14 cellular contexts compared by ENCODE assay signal in the genomic region with DNA sequence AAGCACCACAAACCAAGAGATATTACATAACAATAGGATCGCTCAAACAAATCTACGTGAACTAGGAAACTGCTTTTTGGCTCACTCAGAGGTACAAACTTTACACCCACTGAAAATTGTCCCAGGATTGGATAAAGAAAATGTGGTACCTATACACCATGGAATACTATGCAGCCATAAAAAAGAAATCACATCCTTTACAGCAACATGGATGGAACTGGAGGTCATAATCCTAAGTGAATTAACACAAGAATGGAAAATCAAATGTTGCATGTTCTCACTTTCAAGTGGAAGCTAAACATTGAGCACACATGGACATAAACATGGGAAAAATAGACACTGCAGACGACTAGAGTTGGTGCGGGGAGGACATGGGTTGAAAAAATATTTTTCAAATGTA.
DNase-seq lines count a peak whose midpoint lies in the region; ATAC-seq and TF ChIP-seq lines count a peak whose summit lies in the region.
"Had no signal": no experiment of that assay in that cellular context is flagged by ENCODE, and none has a peak within 500 bp of the region (broad histone marks: within the 10 kb centered on the region; RNA-seq: fewer than 3 reads in every experiment).

No MANE protein-coding gene starts in this region.

- peaks cover 89% of the 10 kb centered on the region for H3K4me1 Mint-ChIP-seq in chondrocyte (ENCODE audit: low read depth)
- H3K4me1 Mint-ChIP-seq in osteocyte (ENCODE audit: unreplicated experiment): peaks cover 54% of the 10 kb centered on the region
- H3K4me1 Mint-ChIP-seq in CD4-positive, alpha-beta memory T cell: peaks cover 0 to 1% (median 0%) of the 10 kb centered on the region in 4 donors

- no peak overlapping the region for H3K4me3 Mint-ChIP-seq in chondrocyte (ENCODE audit: unreplicated experiment)
- H3K4me3 Mint-ChIP-seq in osteocyte (ENCODE audit: unreplicated experiment): no peak overlapping the region
- H3K4me3 Mint-ChIP-seq in CD4-positive, alpha-beta memory T cell: no peak overlapping the region
- H3K4me3 Mint-ChIP-seq: CD8-positive, alpha-beta T cell; GM23338 had no signal

- no peak overlapping the region for H3K4me3 ChIP-seq in HEK293 (ENCODE audit: low read depth, low read length)
- no peak overlapping the region for H3K4me3 ChIP-seq in CD4-positive, alpha-beta memory T cell (ENCODE audit: low read length in 2 of 2)
- H3K4me3 ChIP-seq: GM23338, HAP-1 had no signal

- CTCF ChIA-PET in HEK293 (lab: Yijun Ruan, JAX): no interaction called here
- CTCF ChIA-PET in CD4-positive, alpha-beta memory T cell (lab: Charles Lee; ENCODE audit: partially characterized antibody): no interaction called here

- no peaks in the 10 kb centered on the region; the same call in 1 of the 2 replicates for H3K4me1 ChIP-seq in HEK293 (ENCODE audit: control insufficient read depth, insufficient read depth, low read length)
- H3K4me1 ChIP-seq in CD4-positive, alpha-beta memory T cell (ENCODE audit: insufficient read depth, low read length): no peaks in the 10 kb centered on the region

- H3K27me3 Mint-ChIP-seq in chondrocyte (ENCODE audit: low read depth) (no peaks in the 10 kb centered on the region), osteocyte (ENCODE audit: unreplicated experiment) (no peaks in the 10 kb centered on the region)
- H3K27me3 Mint-ChIP-seq in CD4-positive, alpha-beta memory T cell: peaks cover 10 to 17% of the 10 kb centered on the region in 2 donors

- H3K36me3 Mint-ChIP-seq in chondrocyte (ENCODE audit: low read depth) (peaks cover 15% of the 10 kb centered on the region), osteocyte (ENCODE audit: unreplicated experiment) (peaks cover 6% of the 10 kb centered on the region)
- H3K36me3 Mint-ChIP-seq in CD4-positive, alpha-beta memory T cell: no peaks in the 10 kb centered on the region
- H3K36me3 Mint-ChIP-seq: CD8-positive, alpha-beta T cell had no signal

- H3K36me3 ChIP-seq in HEK293 (ENCODE audit: control insufficient read depth in 2 of 2, insufficient read depth in 1 of 2, low read length in 2 of 2): no peaks in the 10 kb centered on the region
- H3K36me3 ChIP-seq in CD4-positive, alpha-beta memory T cell (ENCODE audit: insufficient read depth, low read length): no peaks in the 10 kb centered on the region
- H3K36me3 ChIP-seq: HAP-1 had no signal

- H3K9me3 ChIP-seq in HEK293 (ENCODE audit: control insufficient read depth, insufficient read depth, low read depth, low read length): no peaks in the 10 kb centered on the region
- H3K9me3 ChIP-seq in CD4-positive, alpha-beta memory T cell (ENCODE audit: control insufficient read depth in 1 of 2, low read length in 2 of 2): no peaks in the 10 kb centered on the region
- H3K9me3 ChIP-seq: Caco-2, HAP-1 had no signal

- DNase-seq in chondrocyte (ENCODE audit: low spot score): no peak
- no peak for DNase-seq in osteocyte (ENCODE audit: extremely low spot score, unreplicated experiment)
- DNase-seq in CD4-positive, alpha-beta memory T cell: no peak
- DNase-seq in cortex of kidney (lab: John Stamatoyannopoulos, UW): no peak
- DNase-seq: 8988T; C1 segment of cervical spinal cord; Caco-2; CD8-positive, alpha-beta T cell; DMS153; DND-41 had no signal

- intact Hi-C loops in CD4-positive, alpha-beta memory T cell (cut with micrococcal nuclease): no loop called here

- no peaks in the 10 kb centered on the region for H3K27me3 ChIP-seq in CD4-positive, alpha-beta memory T cell (ENCODE audit: insufficient read depth, low read length)

- peak overlapping the region; percentile 19 for H3K27ac Mint-ChIP-seq in chondrocyte (ENCODE audit: unreplicated experiment)
- peak overlapping the region; percentile 12 for H3K27ac Mint-ChIP-seq in osteocyte (ENCODE audit: unreplicated experiment)
- no peak overlapping the region for H3K27ac Mint-ChIP-seq in CD4-positive, alpha-beta memory T cell
- H3K27ac Mint-ChIP-seq: CD8-positive, alpha-beta T cell had no signal

- H3K9me3 Mint-ChIP-seq in chondrocyte (ENCODE audit: low read depth) (peaks cover 4% of the 10 kb centered on the region), osteocyte (ENCODE audit: unreplicated experiment) (no peaks in the 10 kb centered on the region)
- H3K9me3 Mint-ChIP-seq in CD4-positive, alpha-beta memory T cell: peaks cover 0 to 1% (median 0%) of the 10 kb centered on the region in 8 donors
- H3K9me3 Mint-ChIP-seq: CD8-positive, alpha-beta T cell; GM23338 had no signal

- no peak overlapping the region for H3K27ac ChIP-seq in HEK293 (ENCODE audit: extremely low read depth, low read depth, low read length)
- H3K27ac ChIP-seq in CD4-positive, alpha-beta memory T cell (ENCODE audit: low read depth, low read length): no peak overlapping the region

- TF ChIP-seq CTCF in HEK293 (tag by site-specific recombination; IDR thresholded peaks at IDR 0.05): no peak
- no peak for TF ChIP-seq CTCF in chondrocyte (IDR thresholded peaks at IDR 0.05)
- TF ChIP-seq CTCF in osteocyte (IDR thresholded peaks at IDR 0.05): no peak

- POLR2A ChIA-PET in HEK293 (lab: Yijun Ruan, JAX): no interaction called here
- POLR2A ChIA-PET in CD4-positive, alpha-beta memory T cell (lab: Charles Lee; ENCODE audit: partially characterized antibody): no interaction called here

- no peak for ATAC-seq in HG03135 (IDR thresholded peaks at IDR 0.05; ENCODE audit: unreplicated experiment)
- ATAC-seq: CD8-positive, alpha-beta T cell; GM23338 had no signal

TF ChIP-seq in HEK293, 187 proteins besides CTCF, POLR2A, EP300 and RAD21:
- TF ChIP-seq ZFP3 (tag by site-specific recombination; IDR thresholded peaks at IDR 0.05; ENCODE audit: low read depth): no peak
- TF ChIP-seq ZNF146 (tag by site-specific recombination; IDR thresholded peaks at IDR 0.05): peak; percentile 80

Comparison
In these comparisons a context has a peak if more than half of its experiments do, and no peak if none do; other contexts are left out.
1. H3K27ac Mint-ChIP-seq: peak in chondrocyte (single experiment) and osteocyte (single experiment); none in CD4-positive, alpha-beta memory T cell (0 of 7).